In the genomic region with DNA sequence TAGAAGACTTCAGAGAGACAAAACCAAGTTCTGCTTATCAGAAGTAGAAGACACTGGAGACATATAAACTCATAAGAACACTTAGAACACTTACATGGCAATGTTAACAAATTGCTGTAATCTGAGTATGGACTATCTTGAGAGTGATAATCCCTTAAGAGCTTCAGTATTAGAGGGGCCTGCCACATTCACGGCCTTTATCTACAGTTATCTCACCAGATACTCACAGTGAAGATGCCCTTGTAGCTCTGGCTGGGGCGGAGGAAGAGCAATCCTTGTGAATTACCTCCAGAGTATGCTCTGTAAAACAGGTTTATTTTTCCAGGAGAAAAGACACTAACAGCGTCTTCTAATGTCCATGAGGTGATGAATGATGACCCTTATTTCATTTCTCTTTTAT, we compare ENCODE assay signal across 18 cellular contexts.
"Had no signal": no experiment of that assay in that cellular context is flagged by ENCODE, and none has a peak within 500 bp of the region (broad histone marks: within the 10 kb centered on the region; RNA-seq: fewer than 3 reads in every experiment).

No MANE protein-coding gene starts in this region.

- H3K79me2 ChIP-seq: parathyroid adenoma had no signal

- H3K27me3 ChIP-seq: neutrophil, upper lobe of left lung had no signal

- H3K27ac ChIP-seq: neutrophil, parathyroid adenoma, upper lobe of left lung had no signal

- H3K4me1 ChIP-seq: parathyroid adenoma, upper lobe of left lung had no signal

- H3K4me3 ChIP-seq: upper lobe of left lung had no signal

- ATAC-seq: left ventricle myocardium superior; right cardiac atrium; stimulated activated naive CD8-positive, alpha-beta T cell treated with anti-CD3 and anti-CD28 coated beads, Interleukin-15, Interleukin-2, amounts not matched to agents 100 U/mL and 50 U/mL, for 24 hours had no signal

- DNase-seq: activated B cell treated with CpG ODN at 0.5 μM for 24 hours; activated CD4-positive, alpha-beta T cell treated with anti-CD3 and anti-CD28 coated beads for 48 hours; activated gamma-delta T cell treated with Interleukin-2 at 50 U/mL for 16 hours; activated T-cell treated with anti-CD3 and anti-CD28 coated beads, Interleukin-2, amount 50 U/mL, for 1 hour; anterior cingulate cortex; effector memory CD4-positive, alpha-beta T cell; foreskin melanocyte; hippocampal formation; left ventricle myocardium superior; mammary epithelial cell; right cardiac atrium; stimulated activated CD4-positive, alpha-beta T cell treated with anti-CD3 and anti-CD28 coated beads, Interleukin-12 subunit alpha, Interleukin-12 subunit beta, amount 100 ng/mL, for 4 hours; stimulated activated CD4-positive, alpha-beta T cell treated with anti-CD3 and anti-CD28 coated beads, Interleukin-4, amount 100 ng/mL, for 4 hours; stimulated activated naive CD8-positive, alpha-beta T cell treated with anti-CD3 and anti-CD28 coated beads, Interleukin-15, Interleukin-2, amounts not matched to agents 100 U/mL and 50 U/mL, for 24 hours; T-helper 9 cell; upper lobe of left lung had no signal

- H3K9me3 ChIP-seq: neutrophil, upper lobe of left lung had no signal

- H3K36me3 ChIP-seq: neutrophil, upper lobe of left lung had no signal

- H3K9ac ChIP-seq: parathyroid adenoma had no signal
